8 cellular contexts compared by ENCODE assay signal in the genomic region with DNA sequence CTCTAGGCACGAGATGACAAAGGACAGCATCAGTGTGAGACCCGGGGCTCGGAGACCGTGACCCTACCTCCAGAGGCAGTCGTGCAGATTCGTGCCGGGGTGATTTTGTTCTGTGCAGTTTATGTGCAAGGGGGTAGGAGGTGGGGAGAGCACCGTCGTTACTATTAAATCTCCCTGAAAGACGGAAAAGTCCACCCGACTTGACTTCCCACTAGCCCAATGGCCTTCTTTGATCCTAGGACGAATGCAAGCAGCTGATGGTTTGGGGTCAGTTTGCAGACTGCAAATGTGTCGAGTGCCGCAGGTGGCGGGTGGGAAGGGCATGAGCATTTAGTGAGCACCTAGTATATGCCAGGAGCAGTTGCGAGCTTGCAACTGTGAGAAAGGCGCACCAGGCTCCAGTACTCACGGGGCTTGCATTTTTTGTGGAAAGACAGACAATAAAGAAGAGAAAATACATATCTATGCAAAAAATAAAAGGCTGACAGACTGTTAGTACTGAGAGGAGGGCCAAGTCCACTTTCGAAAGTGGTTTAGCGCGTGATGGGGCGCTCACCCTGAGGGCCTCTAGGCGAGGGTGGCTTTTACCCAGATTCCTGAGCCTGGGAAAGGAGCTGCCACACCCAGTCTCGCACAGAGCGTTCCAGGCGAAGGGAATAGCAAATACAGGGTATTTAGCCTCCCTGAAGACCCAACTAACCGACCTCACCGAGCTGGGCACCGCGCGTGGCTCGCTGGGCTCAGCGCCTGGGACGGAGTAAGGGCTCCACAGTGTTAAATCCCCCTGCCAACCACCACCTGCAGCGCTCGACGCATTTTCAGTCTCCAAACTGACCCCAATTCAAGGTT. TPM values are rescaled to one million over a fixed set of nuclear protein-coding genes. Genes with fewer than 3 reads are reported as not detected.
DNase-seq lines count a peak whose midpoint lies in the region; ATAC-seq, FAIRE-seq and TF ChIP-seq lines count a peak whose summit lies in the region.

No MANE protein-coding gene starts in this region.

- peak overlapping the region; percentile 93 for H3K27ac Mint-ChIP-seq in activated naive CD8-positive, alpha-beta T cell treated with anti-CD3 and anti-CD28 coated beads for 36 hours

- H3K4me3 ChIP-seq in hepatocyte: peak overlapping the region; percentile 30
- H3K4me3 ChIP-seq in gastrocnemius medialis: peak overlapping the region; percentile 70 to 94 (median 83)

- H3K36me3 ChIP-seq in hepatocyte (replicated peaks; ENCODE audit: insufficient read depth, low read depth) (no peaks in the 10 kb centered on the region), gastrocnemius medialis (no peaks in the 10 kb centered on the region)

- no peak for ATAC-seq in gastrocnemius medialis

- H3K27me3 ChIP-seq in hepatocyte: no peaks in the 10 kb centered on the region
- H3K27me3 ChIP-seq in gastrocnemius medialis: no peaks in the 10 kb centered on the region

- peaks cover 15% of the 10 kb centered on the region for H3K36me3 Mint-ChIP-seq in activated naive CD8-positive, alpha-beta T cell treated with anti-CD3 and anti-CD28 coated beads for 36 hours

- H3K4me2 ChIP-seq in hepatocyte: peak overlapping the region; percentile 87

- WGBS in hepatocyte (ENCODE audit: low lambda C conversion rate, missing lambda C conversion rate): 6% methylated on average over 37 of the region's 37 CpGs

- CTCF ChIA-PET in HEK293T (lab: Yijun Ruan, JAX): interaction anchor here (0.6 to 0.7 kb wide), 2 partner anchors 46 to 169 kb away, joined by 3 read pairs; no protein-coding TSS in a partner anchor

- no peaks in the 10 kb centered on the region for H3K9me3 Mint-ChIP-seq in activated naive CD8-positive, alpha-beta T cell treated with anti-CD3 and anti-CD28 coated beads for 36 hours

- H3K27ac ChIP-seq in hepatocyte: peak overlapping the region; percentile 94
- peak overlapping the region; percentile 77 to 86 (median 83) for H3K27ac ChIP-seq in gastrocnemius medialis

- H3K4me3 Mint-ChIP-seq in activated naive CD8-positive, alpha-beta T cell treated with anti-CD3 and anti-CD28 coated beads for 36 hours: peak overlapping the region; percentile 92

- H3K4me1 ChIP-seq in hepatocyte (ENCODE audit: insufficient read depth): peaks cover 7% of the 10 kb centered on the region
- H3K4me1 ChIP-seq in gastrocnemius medialis: peaks cover 0 to 9% of the 10 kb centered on the region in 2 donors

- intact Hi-C loops in gastrocnemius medialis (cut with DNase I; ENCODE audit: low total_unique reads): loop anchor here (2.0 to 5.0 kb wide), 4 partner anchors 91 to 160 kb away; a partner anchor contains a TSS

- FAIRE-seq in GM12892 (lab: Jason Lieb, UNC): peak; percentile 46

- H3K79me2 ChIP-seq in hepatocyte: peaks cover 33% of the 10 kb centered on the region

- H4K20me1 ChIP-seq in hepatocyte (ENCODE audit: insufficient read depth, poor library complexity, severe bottlenecking): no peaks in the 10 kb centered on the region

- DNase-seq in GM12892 (ENCODE audit: insufficient read length): peak; percentile 29
- no peak for DNase-seq in HEK293T (ENCODE audit: extremely low spot score)
- peak; percentile 22 for DNase-seq in NCI-H1092 treated with DMSO at 0.1 percent for 48 hours (lab: John Stamatoyannopoulos, UW)
- no peak for DNase-seq in activated naive CD8-positive, alpha-beta T cell treated with anti-CD3 and anti-CD28 coated beads for 36 hours
- peak; percentile 76 for DNase-seq in hepatocyte (ENCODE audit: low spot score)
- peak in 1 of 2 donors; percentile 4 for DNase-seq in gastrocnemius medialis
- DNase-seq in putamen (ENCODE audit: low spot score): no peak
- no peak for DNase-seq in NCI-H82 (lab: John Stamatoyannopoulos, UW)

- no peak for TF ChIP-seq CTCF in hepatocyte (IDR thresholded peaks at IDR 0.05; ENCODE audit: poor library complexity)
- no peak for TF ChIP-seq CTCF in gastrocnemius medialis (IDR thresholded peaks at IDR 0.05 in 4 of 5, conservative IDR thresholded peaks at IDR 0.05 in 1 of 5)

- POLR2A ChIA-PET in HEK293T (lab: Yijun Ruan, JAX): interaction anchor here (0.9 to 1.3 kb wide), 3 partner anchors 144 to 159 kb away, joined by 3 read pairs; a partner anchor contains a TSS

- peaks cover 52% of the 10 kb centered on the region for H3K4me1 Mint-ChIP-seq in activated naive CD8-positive, alpha-beta T cell treated with anti-CD3 and anti-CD28 coated beads for 36 hours

- in situ Hi-C loops in gastrocnemius medialis (cut with MboI; ENCODE audit: low sequenced_read_pairs in 4 of 4): loop anchor here (5.0 to 10.0 kb wide), 4 partner anchors 94 to 166 kb away; no protein-coding TSS in a partner anchor

- H3K9me3 ChIP-seq in hepatocyte (ENCODE audit: low read depth) (no peaks in the 10 kb centered on the region), gastrocnemius medialis (no peaks in the 10 kb centered on the region)

- no peaks in the 10 kb centered on the region for H3K9me2 ChIP-seq in hepatocyte (replicated peaks; ENCODE audit: insufficient read depth)

- H3K27me3 Mint-ChIP-seq in activated naive CD8-positive, alpha-beta T cell treated with anti-CD3 and anti-CD28 coated beads for 36 hours: no peaks in the 10 kb centered on the region

- H2AFZ ChIP-seq in hepatocyte: peak overlapping the region; percentile 68

- TF ChIP-seq POLR2A in GM12892 (IDR thresholded peaks at IDR 0.05; ENCODE audit: low read depth, low read length) (no peak), gastrocnemius medialis (IDR thresholded peaks at IDR 0.05) (no peak)

TF ChIP-seq in HEK293T, 16 proteins besides CTCF, POLR2A, EP300 and RAD21:
- TF ChIP-seq L3MBTL2 (conservative IDR thresholded peaks at IDR 0.05) (0 out of 2 replicates have a peak, but pooled peaks have one; percentile 15), ZNF384 (IDR thresholded peaks at IDR 0.05) (no peak)

RNA-seq across cellular contexts. Expression of a gene that starts 0.9 kb away (rescaled TPM):
- 21.6 TPM for polyA plus RNA-seq in GM12892 (2012; ENCODE audit: missing spikeins)
- total RNA-seq in activated naive CD8-positive, alpha-beta T cell treated with anti-CD3 and anti-CD28 coated beads for 36 hours: 10 to 100 TPM; 40.8 to 44.1 TPM
- 18.0 and 19.1 TPM in 2 replicates for total RNA-seq in hepatocyte
- polyA plus RNA-seq in hepatocyte: 11.4 and 13.7 TPM in 2 replicates
- total RNA-seq in gastrocnemius medialis: 1 to 10 TPM; 3.1 to 7.0 (median 5.3) TPM

Comparison
In these comparisons a context has a peak if more than half of its experiments do, and no peak if none do; other contexts are left out.
1. DNase-seq: peak in GM12892 (single experiment), NCI-H1092 treated with DMSO at 0.1 percent for 48 hours (single experiment) and hepatocyte (single experiment); none in HEK293T (single experiment), activated naive CD8-positive, alpha-beta T cell treated with anti-CD3 and anti-CD28 coated beads for 36 hours (single experiment), putamen (single experiment) and NCI-H82 (single experiment).